In the genomic region with DNA sequence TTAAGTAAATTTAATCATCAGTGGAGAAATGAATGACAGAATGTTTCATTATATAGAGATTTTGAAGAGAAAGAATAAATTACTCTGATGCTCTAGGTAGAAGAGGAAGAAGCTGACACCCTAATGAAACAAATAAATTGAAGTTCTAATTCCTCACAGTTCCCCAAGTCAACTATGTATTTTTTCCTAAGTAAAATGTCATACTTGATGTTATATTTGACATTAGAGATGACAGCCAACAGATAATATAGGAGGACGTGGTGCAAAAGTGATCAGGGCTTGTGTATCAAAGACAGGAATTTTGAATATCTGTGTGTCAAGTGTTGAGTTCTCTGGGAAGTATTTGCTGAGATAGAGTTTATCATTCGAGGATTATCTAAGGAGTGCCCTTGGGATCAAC, we compare ENCODE assay signal across 3 cellular contexts.
"Had no signal": no experiment of that assay in that cellular context is flagged by ENCODE, and none has a peak within 500 bp of the region (broad histone marks: within the 10 kb centered on the region; RNA-seq: fewer than 3 reads in every experiment).

No MANE protein-coding gene starts in this region.

- DNase-seq: GDM1, GF-D8 had no signal

- ATAC-seq: GM12878 had no signal

- H3K4me3 ChIP-seq: GM12878 had no signal
